Comparison of ENCODE assay signal across 8 cellular contexts in genomic region chr10:14855453-14855852, GRCh38.
"Had no signal": no experiment of that assay in that cellular context is flagged by ENCODE, and none has a peak within 500 bp of the region (broad histone marks: within the 10 kb centered on the region; RNA-seq: fewer than 3 reads in every experiment).

No MANE protein-coding gene starts in this region.

- DNase-seq: GM23248, GOT3, H7, HFFc6, KG1 had no signal

- ATAC-seq: HCT116 had no signal

- H3K9ac ChIP-seq: GM23248 had no signal

- H3K9me3 ChIP-seq: HAP-1 had no signal

- H3K27ac ChIP-seq: GM23248, HL-60 had no signal

- H2AFZ ChIP-seq: GM23248 had no signal

- H3K4me3 ChIP-seq: GM23248, HAP-1 had no signal
